Comparison of ENCODE assay signal across 1 cellular context in the genomic region with DNA sequence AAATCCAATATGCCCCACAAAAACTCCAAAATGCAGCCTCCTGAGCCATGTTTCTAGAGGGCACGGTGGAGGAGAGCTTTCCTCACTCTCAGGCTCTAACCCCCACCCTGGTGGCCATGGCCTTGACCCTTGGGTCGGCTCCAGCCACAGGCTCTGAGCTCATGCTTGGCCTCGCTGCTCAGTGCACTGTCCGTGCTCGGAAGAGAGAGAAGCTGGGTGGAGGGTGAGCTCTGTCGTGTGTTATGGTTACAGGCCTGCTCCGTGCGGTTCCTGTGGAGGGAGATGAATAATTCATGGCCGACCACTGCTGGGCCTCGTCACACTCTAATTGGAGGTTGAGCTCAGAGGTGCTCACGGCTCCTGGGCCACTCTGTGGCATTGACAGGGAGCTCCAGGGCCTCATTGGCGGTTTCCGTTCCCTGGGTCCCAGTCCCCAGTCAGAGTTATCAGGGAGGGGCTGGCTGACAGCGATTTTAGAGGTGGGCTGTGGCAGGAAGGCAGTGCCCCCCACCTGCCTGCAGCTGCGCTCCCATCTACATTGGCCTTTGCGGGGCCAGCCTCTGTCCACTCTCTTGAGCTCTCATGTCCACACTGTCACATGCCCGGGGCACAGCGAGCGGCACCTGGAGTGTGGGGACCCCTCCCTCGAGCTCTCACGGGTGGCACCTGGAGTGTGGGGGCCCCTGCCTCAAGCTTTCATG.
TF ChIP-seq lines count a peak whose summit lies in the region.

No MANE protein-coding gene starts in this region.

TF ChIP-seq in WTC11, 78 proteins besides CTCF, POLR2A, EP300 and RAD21 (continued from another document):
- TF ChIP-seq, protein P1, sequence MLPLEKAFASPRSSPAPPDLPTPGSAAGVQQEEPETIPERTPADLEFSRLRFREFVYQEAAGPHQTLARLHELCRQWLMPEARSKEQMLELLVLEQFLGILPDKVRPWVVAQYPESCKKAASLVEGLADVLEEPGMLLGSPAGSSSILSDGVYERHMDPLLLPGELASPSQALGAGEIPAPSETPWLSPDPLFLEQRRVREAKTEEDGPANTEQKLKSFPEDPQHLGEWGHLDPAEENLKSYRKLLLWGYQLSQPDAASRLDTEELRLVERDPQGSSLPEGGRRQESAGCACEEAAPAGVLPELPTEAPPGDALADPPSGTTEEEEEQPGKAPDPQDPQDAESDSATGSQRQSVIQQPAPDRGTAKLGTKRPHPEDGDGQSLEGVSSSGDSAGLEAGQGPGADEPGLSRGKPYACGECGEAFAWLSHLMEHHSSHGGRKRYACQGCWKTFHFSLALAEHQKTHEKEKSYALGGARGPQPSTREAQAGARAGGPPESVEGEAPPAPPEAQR (CRISPR knock-in tag; IDR thresholded peaks at IDR 0.05), result no peak
- no peak for TF ChIP-seq ZNF423 (CRISPR knock-in tag; IDR thresholded peaks at IDR 0.05)
- TF ChIP-seq SP1 (CRISPR knock-in tag; conservative IDR thresholded peaks at IDR 0.05), result no peak
- TF ChIP-seq EMX1 (CRISPR knock-in tag; IDR thresholded peaks at IDR 0.05), result no peak
- no peak for TF ChIP-seq PRRX2 (CRISPR knock-in tag; IDR thresholded peaks at IDR 0.05)
- TF ChIP-seq SMAD3 (CRISPR knock-in tag; IDR thresholded peaks at IDR 0.05; ENCODE audit: borderline replicate concordance), result no peak
- TF ChIP-seq, protein P2, sequence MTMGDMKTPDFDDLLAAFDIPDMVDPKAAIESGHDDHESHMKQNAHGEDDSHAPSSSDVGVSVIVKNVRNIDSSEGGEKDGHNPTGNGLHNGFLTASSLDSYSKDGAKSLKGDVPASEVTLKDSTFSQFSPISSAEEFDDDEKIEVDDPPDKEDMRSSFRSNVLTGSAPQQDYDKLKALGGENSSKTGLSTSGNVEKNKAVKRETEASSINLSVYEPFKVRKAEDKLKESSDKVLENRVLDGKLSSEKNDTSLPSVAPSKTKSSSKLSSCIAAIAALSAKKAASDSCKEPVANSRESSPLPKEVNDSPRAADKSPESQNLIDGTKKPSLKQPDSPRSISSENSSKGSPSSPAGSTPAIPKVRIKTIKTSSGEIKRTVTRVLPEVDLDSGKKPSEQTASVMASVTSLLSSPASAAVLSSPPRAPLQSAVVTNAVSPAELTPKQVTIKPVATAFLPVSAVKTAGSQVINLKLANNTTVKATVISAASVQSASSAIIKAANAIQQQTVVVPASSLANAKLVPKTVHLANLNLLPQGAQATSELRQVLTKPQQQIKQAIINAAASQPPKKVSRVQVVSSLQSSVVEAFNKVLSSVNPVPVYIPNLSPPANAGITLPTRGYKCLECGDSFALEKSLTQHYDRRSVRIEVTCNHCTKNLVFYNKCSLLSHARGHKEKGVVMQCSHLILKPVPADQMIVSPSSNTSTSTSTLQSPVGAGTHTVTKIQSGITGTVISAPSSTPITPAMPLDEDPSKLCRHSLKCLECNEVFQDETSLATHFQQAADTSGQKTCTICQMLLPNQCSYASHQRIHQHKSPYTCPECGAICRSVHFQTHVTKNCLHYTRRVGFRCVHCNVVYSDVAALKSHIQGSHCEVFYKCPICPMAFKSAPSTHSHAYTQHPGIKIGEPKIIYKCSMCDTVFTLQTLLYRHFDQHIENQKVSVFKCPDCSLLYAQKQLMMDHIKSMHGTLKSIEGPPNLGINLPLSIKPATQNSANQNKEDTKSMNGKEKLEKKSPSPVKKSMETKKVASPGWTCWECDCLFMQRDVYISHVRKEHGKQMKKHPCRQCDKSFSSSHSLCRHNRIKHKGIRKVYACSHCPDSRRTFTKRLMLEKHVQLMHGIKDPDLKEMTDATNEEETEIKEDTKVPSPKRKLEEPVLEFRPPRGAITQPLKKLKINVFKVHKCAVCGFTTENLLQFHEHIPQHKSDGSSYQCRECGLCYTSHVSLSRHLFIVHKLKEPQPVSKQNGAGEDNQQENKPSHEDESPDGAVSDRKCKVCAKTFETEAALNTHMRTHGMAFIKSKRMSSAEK (CRISPR knock-in tag; IDR thresholded peaks at IDR 0.05; ENCODE audit: borderline replicate concordance), result no peak
- no peak for TF ChIP-seq JAZF1 (CRISPR knock-in tag; IDR thresholded peaks at IDR 0.05)
- TF ChIP-seq, protein P3, sequence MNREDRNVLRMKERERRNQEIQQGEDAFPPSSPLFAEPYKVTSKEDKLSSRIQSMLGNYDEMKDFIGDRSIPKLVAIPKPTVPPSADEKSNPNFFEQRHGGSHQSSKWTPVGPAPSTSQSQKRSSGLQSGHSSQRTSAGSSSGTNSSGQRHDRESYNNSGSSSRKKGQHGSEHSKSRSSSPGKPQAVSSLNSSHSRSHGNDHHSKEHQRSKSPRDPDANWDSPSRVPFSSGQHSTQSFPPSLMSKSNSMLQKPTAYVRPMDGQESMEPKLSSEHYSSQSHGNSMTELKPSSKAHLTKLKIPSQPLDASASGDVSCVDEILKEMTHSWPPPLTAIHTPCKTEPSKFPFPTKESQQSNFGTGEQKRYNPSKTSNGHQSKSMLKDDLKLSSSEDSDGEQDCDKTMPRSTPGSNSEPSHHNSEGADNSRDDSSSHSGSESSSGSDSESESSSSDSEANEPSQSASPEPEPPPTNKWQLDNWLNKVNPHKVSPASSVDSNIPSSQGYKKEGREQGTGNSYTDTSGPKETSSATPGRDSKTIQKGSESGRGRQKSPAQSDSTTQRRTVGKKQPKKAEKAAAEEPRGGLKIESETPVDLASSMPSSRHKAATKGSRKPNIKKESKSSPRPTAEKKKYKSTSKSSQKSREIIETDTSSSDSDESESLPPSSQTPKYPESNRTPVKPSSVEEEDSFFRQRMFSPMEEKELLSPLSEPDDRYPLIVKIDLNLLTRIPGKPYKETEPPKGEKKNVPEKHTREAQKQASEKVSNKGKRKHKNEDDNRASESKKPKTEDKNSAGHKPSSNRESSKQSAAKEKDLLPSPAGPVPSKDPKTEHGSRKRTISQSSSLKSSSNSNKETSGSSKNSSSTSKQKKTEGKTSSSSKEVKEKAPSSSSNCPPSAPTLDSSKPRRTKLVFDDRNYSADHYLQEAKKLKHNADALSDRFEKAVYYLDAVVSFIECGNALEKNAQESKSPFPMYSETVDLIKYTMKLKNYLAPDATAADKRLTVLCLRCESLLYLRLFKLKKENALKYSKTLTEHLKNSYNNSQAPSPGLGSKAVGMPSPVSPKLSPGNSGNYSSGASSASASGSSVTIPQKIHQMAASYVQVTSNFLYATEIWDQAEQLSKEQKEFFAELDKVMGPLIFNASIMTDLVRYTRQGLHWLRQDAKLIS (CRISPR knock-in tag; IDR thresholded peaks at IDR 0.05; ENCODE audit: borderline replicate concordance), result no peak
- TF ChIP-seq, protein P4, sequence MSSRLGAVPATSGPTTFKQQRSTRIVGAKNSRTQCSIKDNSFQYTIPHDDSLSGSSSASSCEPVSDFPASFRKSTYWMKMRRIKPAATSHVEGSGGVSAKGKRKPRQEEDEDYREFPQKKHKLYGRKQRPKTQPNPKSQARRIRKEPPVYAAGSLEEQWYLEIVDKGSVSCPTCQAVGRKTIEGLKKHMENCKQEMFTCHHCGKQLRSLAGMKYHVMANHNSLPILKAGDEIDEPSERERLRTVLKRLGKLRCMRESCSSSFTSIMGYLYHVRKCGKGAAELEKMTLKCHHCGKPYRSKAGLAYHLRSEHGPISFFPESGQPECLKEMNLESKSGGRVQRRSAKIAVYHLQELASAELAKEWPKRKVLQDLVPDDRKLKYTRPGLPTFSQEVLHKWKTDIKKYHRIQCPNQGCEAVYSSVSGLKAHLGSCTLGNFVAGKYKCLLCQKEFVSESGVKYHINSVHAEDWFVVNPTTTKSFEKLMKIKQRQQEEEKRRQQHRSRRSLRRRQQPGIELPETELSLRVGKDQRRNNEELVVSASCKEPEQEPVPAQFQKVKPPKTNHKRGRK (CRISPR knock-in tag; IDR thresholded peaks at IDR 0.05; ENCODE audit: borderline replicate concordance), result no peak
TF ChIP-seq in WTC11: peak in this region for 0.
